Comparison of ENCODE assay signal across 15 cellular contexts in genomic region chr11:70158757-70159389, GRCh38. TPM values are rescaled to one million over a fixed set of nuclear protein-coding genes. Genes with fewer than 3 reads are reported as not detected.
DNase-seq lines count a peak whose midpoint lies in the region; ATAC-seq, FAIRE-seq and TF ChIP-seq lines count a peak whose summit lies in the region.
"Had no signal": no experiment of that assay in that cellular context is flagged by ENCODE, and none has a peak within 500 bp of the region (broad histone marks: within the 10 kb centered on the region; RNA-seq: fewer than 3 reads in every experiment).

No MANE protein-coding gene starts in this region.

- intact Hi-C loops in K562 (cut with micrococcal nuclease): no loop called here
- intact Hi-C loops in right lobe of liver (cut with DNase I): no loop called here

- H4K20me1 ChIP-seq in BLaER1: no peaks in the 10 kb centered on the region
- peaks cover 6% of the 10 kb centered on the region; the same call in 1 of the 2 replicates for H4K20me1 ChIP-seq in K562 (replicated peaks; ENCODE audit: control insufficient read depth, insufficient read depth, low read length)
- H4K20me1 ChIP-seq in osteoblast (ENCODE audit: insufficient read depth, low read length): no peaks in the 10 kb centered on the region

- CTCF ChIA-PET in K562 (lab: Yijun Ruan, JAX; ENCODE audit: low intra/inter-chr PET ratio): no interaction called here

- no peaks in the 10 kb centered on the region for H3K36me3 ChIP-seq in BLaER1
- H3K36me3 ChIP-seq in K562 (ENCODE audit: control insufficient read depth, insufficient read depth, low read length): no peaks in the 10 kb centered on the region
- H3K36me3 ChIP-seq in osteoblast (ENCODE audit: insufficient read depth, low read length): no peaks in the 10 kb centered on the region
- peaks cover 0 to 48% (median 0%) of the 10 kb centered on the region in 4 donors for H3K36me3 ChIP-seq in right lobe of liver

- POLR2A ChIA-PET in K562 (lab: Yijun Ruan, JAX): no interaction called here

- no peak for ATAC-seq in K562
- ATAC-seq in HG03521 (IDR thresholded peaks at IDR 0.05; ENCODE audit: unreplicated experiment): no peak
- ATAC-seq in HG03196 (IDR thresholded peaks at IDR 0.05; ENCODE audit: unreplicated experiment): no peak
- no peak for ATAC-seq in right lobe of liver

- no peak for TF ChIP-seq CTCF in K562 (IDR thresholded peaks at IDR 0.05 in 2 of 3, conservative IDR thresholded peaks at IDR 0.05 in 1 of 3; ENCODE audit: insufficient read depth in 2 of 3, low read depth in 1 of 3, low read length in 3 of 3)
- no peak for TF ChIP-seq CTCF in osteoblast (IDR thresholded peaks at IDR 0.05; ENCODE audit: extremely low read depth, low read depth, low read length)
- no peak for TF ChIP-seq CTCF in right lobe of liver (IDR thresholded peaks at IDR 0.05)

- no peak for TF ChIP-seq RAD21 in K562 (CRISPR knock-in tag; conservative IDR thresholded peaks at IDR 0.05 in 1 of 2, IDR thresholded peaks at IDR 0.05 in 1 of 2)

- WGBS in K562 (ENCODE audit: insufficient coverage, low coverage, missing lambda C conversion rate): under 1% methylated on average over 14 of the region's 14 CpGs
- WGBS in right lobe of liver (ENCODE audit: insufficient coverage, low coverage, low lambda C conversion rate, missing lambda C conversion rate): 100% methylated on average over 1 of the region's 14 CpGs

- no peak overlapping the region for H3K27ac ChIP-seq in BLaER1
- no peak overlapping the region for H3K27ac ChIP-seq in K562 (ENCODE audit: extremely low read depth, low read depth, low read length)
- H3K27ac ChIP-seq in osteoblast (ENCODE audit: low read depth, low read length): no peak overlapping the region
- H3K27ac ChIP-seq in right lobe of liver: no peak overlapping the region
- H3K27ac ChIP-seq: SK-N-MC had no signal

- H3K4me1 ChIP-seq in BLaER1 (peaks cover 66% of the 10 kb centered on the region), K562 (replicated peaks in 1 of 2; ENCODE audit: control insufficient read depth in 2 of 2, insufficient read depth in 2 of 2, low read length in 2 of 2) (peaks cover 0 to 15% of the 10 kb centered on the region in 2 experiments; a peak in 1 of 5 replicates), osteoblast (ENCODE audit: insufficient read depth, low read length) (peaks cover 3% of the 10 kb centered on the region), right lobe of liver (peaks cover 0 to 14% (median 8%) of the 10 kb centered on the region in 4 donors)

- BruUV-seq in K562 (replicated peaks; lab: Mats Ljungman, UMichigan): no TSS peak

- H3K9me1 ChIP-seq in K562 (ENCODE audit: control insufficient read depth, insufficient read depth, low read length): no peaks in the 10 kb centered on the region

- H3K27me3 ChIP-seq in BLaER1 (no peaks in the 10 kb centered on the region), K562 (ENCODE audit: control insufficient read depth in 2 of 2, insufficient read depth in 2 of 2, low read length in 2 of 2) (peaks cover 38 to 83% of the 10 kb centered on the region in 2 experiments), osteoblast (ENCODE audit: insufficient read depth, low read length) (peaks cover 15% of the 10 kb centered on the region), right lobe of liver (no peaks in the 10 kb centered on the region)

- no peak overlapping the region for H3K9ac ChIP-seq in BLaER1
- no peak overlapping the region for H3K9ac ChIP-seq in K562 (ENCODE audit: insufficient read depth in 1 of 2, low read depth in 2 of 2, low read length in 2 of 2)

- FAIRE-seq in HTR-8/SVneo (lab: Jason Lieb, UNC): peak; percentile 44
- no peak for FAIRE-seq in K562 (lab: Jason Lieb, UNC)

- H3K9me3 ChIP-seq in BLaER1 (no peaks in the 10 kb centered on the region), K562 (replicated peaks; ENCODE audit: control insufficient read depth, insufficient read depth, low read depth, low read length) (no peaks in the 10 kb centered on the region), osteoblast (ENCODE audit: low read depth, low read length) (no peaks in the 10 kb centered on the region), right lobe of liver (no peaks in the 10 kb centered on the region)

- no peak for TF ChIP-seq EP300 in K562 (IDR thresholded peaks at IDR 0.05; ENCODE audit: low read length)

- no peak for TF ChIP-seq POLR2A in K562 (conservative IDR thresholded peaks at IDR 0.05)
- no peak for TF ChIP-seq POLR2A in right lobe of liver (IDR thresholded peaks at IDR 0.05)

- in situ Hi-C loops in K562 (cut with MboI): no loop called here

- H2AFZ ChIP-seq in K562 (ENCODE audit: low read depth, low read length): no peak overlapping the region
- no peak overlapping the region for H2AFZ ChIP-seq in osteoblast (ENCODE audit: low read length)
- H2AFZ ChIP-seq: GM23338 had no signal

- H3K79me2 ChIP-seq in K562 (ENCODE audit: control insufficient read depth, insufficient read depth, low read length): no peaks in the 10 kb centered on the region
- H3K79me2 ChIP-seq in osteoblast (ENCODE audit: insufficient read depth, low read length): no peaks in the 10 kb centered on the region

- DNase-seq in HTR-8/SVneo (ENCODE audit: insufficient read length, low spot score): no peak
- no peak for DNase-seq in K562 (ENCODE audit: extremely low read depth in 1 of 4, low spot score in 3 of 4)
- peak; percentile 43 for DNase-seq in osteoblast (ENCODE audit: insufficient read length, low spot score, missing footprints)
- DNase-seq in NCI-H1048 (lab: John Stamatoyannopoulos, UW): no peak
- DNase-seq in right lobe of liver: no peak
- DNase-seq: DMS153, NCI-H1417, NCI-H1930, NCI-H2171 treated with DMSO at 0.1 percent for 48 hours, NCI-H748 treated with DMSO at 0.1 percent for 48 hours had no signal

- H3K4me3 ChIP-seq in BLaER1: no peak overlapping the region
- H3K4me3 ChIP-seq in K562: no peak overlapping the region
- no peak overlapping the region for H3K4me3 ChIP-seq in osteoblast (ENCODE audit: insufficient read depth, low read length)
- no peak overlapping the region for H3K4me3 ChIP-seq in right lobe of liver
- H3K4me3 ChIP-seq: GM23338, SK-N-MC had no signal

- peak overlapping the region; percentile 96 for H3K4me2 ChIP-seq in BLaER1
- H3K4me2 ChIP-seq in K562 (ENCODE audit: insufficient read depth, low read length): no peak overlapping the region
- no peak overlapping the region for H3K4me2 ChIP-seq in osteoblast (ENCODE audit: insufficient read depth, low read length)
- H3K4me2 ChIP-seq: GM23338 had no signal

TF ChIP-seq in K562, 482 proteins besides CTCF, POLR2A, EP300 and RAD21:
- TF ChIP-seq BCOR (IDR thresholded peaks at IDR 0.05): 0 out of 2 replicates have a peak, but pooled peaks have one; percentile 29
- TF ChIP-seq SMARCA5 (IDR thresholded peaks at IDR 0.05): peak; percentile 43; the same call in 1 of the 2 replicates
- peak; percentile 56; the same call in 1 of the 2 replicates for TF ChIP-seq HLTF (IDR thresholded peaks at IDR 0.05)
- TF ChIP-seq ZNF212 (CRISPR knock-in tag; IDR thresholded peaks at IDR 0.05): no peak
- TF ChIP-seq RBM25 (IDR thresholded peaks at IDR 0.05; ENCODE audit: low read depth, low read length, severe bottlenecking): peak; percentile 73
- peak; percentile 54 for TF ChIP-seq USF1 (CRISPR knock-in tag; IDR thresholded peaks at IDR 0.05)
- TF ChIP-seq USF2 (CRISPR knock-in tag; IDR thresholded peaks at IDR 0.05): peak; percentile 38; the same call in 1 of the 2 replicates
- TF ChIP-seq NCOA6 (IDR thresholded peaks at IDR 0.05): no peak
- TF ChIP-seq NFIC (IDR thresholded peaks at IDR 0.05): peak; percentile 65

RNA-seq across cellular contexts. Expression of gene FADD, which starts 44.2 kb away (rescaled TPM):
- 9.8 and 23.6 TPM in 2 replicates for total RNA-seq in K562 (2011; cell fraction: chromatin; rRNA removed; ENCODE audit: low replicate concordance)
- total RNA-seq in K562 (2011; cell fraction: nucleolus; rRNA removed): 23.6 and 28.0 TPM in 2 replicates
- 17.0 and 17.6 TPM in 2 replicates for total RNA-seq in K562 (2011; cell fraction: nucleoplasm; rRNA removed)
- total RNA-seq in K562 (2014; rRNA removed): 20.1 and 20.4 TPM in 2 replicates
- 15.5 and 17.2 TPM in 2 replicates for total RNA-seq in K562 (2014; rRNA removed; fragmentation: Illumina TruSeq; extraction: Trizol)
- 18.4 and 20.9 TPM in 2 replicates for total RNA-seq in K562 (2015; rRNA removed; fragmentation: Illumina TruSeq; extraction: Trizol)
- 24.1 and 26.2 TPM in 2 replicates for total RNA-seq in K562 (2021)
- 23.6 and 26.9 TPM in 2 replicates for polyA plus RNA-seq in K562 (2011; rRNA removed)
- 24.3 and 37.3 TPM in 2 replicates for polyA plus RNA-seq in K562 (2011; cell fraction: cytosol; rRNA removed)
- 11.2 and 14.3 TPM in 2 replicates for polyA plus RNA-seq in K562 (2011; cell fraction: nucleus; rRNA removed)
- polyA plus RNA-seq in K562 (2012): 20.7 and 23.8 TPM in 2 replicates
- 17.2 and 17.7 TPM in 2 replicates for polyA plus RNA-seq in K562 (2014; fragmentation: Illumina TruSeq; extraction: Trizol)
- under 1 TPM; 0.29 to 0.30 TPM for polyA plus RNA-seq in K562 (2014; fragmentation: Nextera tagmentation; extraction: Ambion mirVana)
- polyA plus RNA-seq in K562 (2014; rRNA removed): 26.7 and 28.7 TPM in 2 replicates
- polyA minus RNA-seq in K562 (2011; rRNA and poly(A)+ RNA removed): 17.5 and 22.8 TPM in 2 replicates
- polyA minus RNA-seq in K562 (2011; cell fraction: cytosol; rRNA and poly(A)+ RNA removed): 13.8 and 19.3 TPM in 2 replicates
- 17.8 and 23.5 TPM in 2 replicates for polyA minus RNA-seq in K562 (2011; cell fraction: nucleus; rRNA and poly(A)+ RNA removed)
- 52.2 and 53.2 TPM in 2 replicates for total RNA-seq in osteoblast
- total RNA-seq in right lobe of liver: 10 to 100 TPM in 3 of 6 experiments, 1 to 10 TPM in 3; 8.8 to 17.5 (median 10.6) TPM
